In the genomic region with DNA sequence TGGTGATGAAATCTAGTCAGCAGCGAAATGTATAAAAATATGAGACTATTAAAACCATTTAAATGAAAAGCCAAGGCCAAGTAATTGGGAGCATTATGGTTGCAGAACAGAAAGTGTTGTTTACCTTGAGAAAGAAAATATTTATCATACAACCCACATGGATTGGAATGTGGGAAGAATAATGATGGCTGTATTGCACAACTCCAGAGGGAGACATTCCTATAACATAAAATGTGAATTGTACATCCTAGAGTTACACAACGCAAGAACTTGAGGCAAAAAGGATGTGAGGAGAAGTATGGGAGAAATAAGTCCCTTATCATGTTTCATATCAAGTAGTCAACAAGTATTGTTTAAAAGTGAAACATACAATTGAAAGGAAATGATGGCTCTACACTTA, we compare ENCODE assay signal across 15 cellular contexts.
A peak's percentile ranks its signal among the peaks of the same experiment; 100 is the strongest.
DNase-seq lines count a peak whose midpoint lies in the region; TF ChIP-seq lines count a peak whose summit lies in the region.
"Had no signal": no experiment of that assay in that cellular context is flagged by ENCODE, and none has a peak within 500 bp of the region (broad histone marks: within the 10 kb centered on the region; RNA-seq: fewer than 3 reads in every experiment).

No MANE protein-coding gene starts in this region.

- DNase-seq in MCF 10A (ENCODE audit: unreplicated experiment) = peak; percentile 52
- no peak for DNase-seq in mammary epithelial cell
- DNase-seq in adipocyte (ENCODE audit: low read depth) = peak; percentile 50
- DNase-seq in fibroblast of pulmonary artery (ENCODE audit: low read depth) = peak; percentile 40
- no peak for DNase-seq in GDM1 (lab: John Stamatoyannopoulos, UW)
- no peak for DNase-seq in SIG-M5 (lab: John Stamatoyannopoulos, UW)
- no peak for DNase-seq in ovary
- DNase-seq: 8988T; AML-193; Caco-2; CD8-positive, alpha-beta memory T cell; DND-41; H7 had no signal

- no peak for TF ChIP-seq POLR2A in ovary (IDR thresholded peaks at IDR 0.05)

- no TSS peak for BruUV-seq in MCF 10A (replicated peaks; lab: Mats Ljungman, UMichigan)
- no TSS peak for BruUV-seq in mammary epithelial cell (replicated peaks; lab: Mats Ljungman, UMichigan)

- H3K27me3 ChIP-seq in mammary epithelial cell (ENCODE audit: insufficient read depth, low read length) (no peaks in the 10 kb centered on the region), adipocyte (replicated peaks; ENCODE audit: control insufficient read depth, insufficient read depth, low read length) (no peaks in the 10 kb centered on the region), ovary (no peaks in the 10 kb centered on the region)
- H3K27me3 ChIP-seq: BLaER1 had no signal

- H3K9me3 ChIP-seq in mammary epithelial cell (replicated peaks; ENCODE audit: insufficient read depth, low read length) (no peaks in the 10 kb centered on the region), adipocyte (ENCODE audit: control insufficient read depth, low read length) (no peaks in the 10 kb centered on the region), ovary (no peaks in the 10 kb centered on the region)
- H3K9me3 ChIP-seq: BLaER1, Caco-2 had no signal

- H3K4me1 Mint-ChIP-seq in MCF 10A (ENCODE audit: insufficient read depth, unreplicated experiment) = peaks cover 11% of the 10 kb centered on the region
- H3K4me1 Mint-ChIP-seq: CD8-positive, alpha-beta memory T cell had no signal

- no peak overlapping the region for H3K27ac ChIP-seq in mammary epithelial cell (ENCODE audit: insufficient read depth, low read depth, low read length)
- no peak overlapping the region for H3K27ac ChIP-seq in ovary
- H3K27ac ChIP-seq: BLaER1 had no signal

- H3K27ac Mint-ChIP-seq in MCF 10A (ENCODE audit: low read depth, unreplicated experiment) = no peak overlapping the region
- H3K27ac Mint-ChIP-seq: CD8-positive, alpha-beta memory T cell had no signal

- POLR2A ChIA-PET in MCF 10A (lab: Yijun Ruan, JAX) = no interaction called here

- intact Hi-C loops in MCF 10A (cut with micrococcal nuclease) = no loop called here
- intact Hi-C loops in mammary epithelial cell (cut with micrococcal nuclease) = no loop called here
- intact Hi-C loops in ovary (cut with DNase I) = no loop called here

- H3K79me2 ChIP-seq in mammary epithelial cell (ENCODE audit: insufficient read depth, low read length) = no peaks in the 10 kb centered on the region

- no peak for TF ChIP-seq EP300 in ovary (IDR thresholded peaks at IDR 0.05)

- no peak overlapping the region for H3K4me2 ChIP-seq in mammary epithelial cell (ENCODE audit: insufficient read depth, low read depth, low read length)
- H3K4me2 ChIP-seq: BLaER1 had no signal

- no peak overlapping the region for H3K4me3 Mint-ChIP-seq in MCF 10A (ENCODE audit: unreplicated experiment)
- H3K4me3 Mint-ChIP-seq: CD8-positive, alpha-beta memory T cell had no signal

- no peaks in the 10 kb centered on the region for H3K9me3 Mint-ChIP-seq in MCF 10A (ENCODE audit: unreplicated experiment)

- dilution Hi-C loops in mammary epithelial cell (cut with HindIII; ENCODE audit: low sequenced_read_pairs) = no loop called here

- no peaks in the 10 kb centered on the region for H3K36me3 Mint-ChIP-seq in MCF 10A (ENCODE audit: insufficient read depth, unreplicated experiment)
- H3K36me3 Mint-ChIP-seq: CD8-positive, alpha-beta memory T cell had no signal

- WGBS in mammary epithelial cell (ENCODE audit: low coverage, missing lambda C conversion rate) = 89% methylated on average over 2 of the region's 2 CpGs
- WGBS in ovary, 3 donors = 47 to 59% (median 58%) methylated on average over 2 of the region's 2 CpGs

- CTCF ChIA-PET in MCF 10A (lab: Yijun Ruan, JAX) = interaction anchor here (0.7 kb wide), 1 partner anchor 924 kb away, joined by 3 read pairs; no protein-coding TSS in a partner anchor
- CTCF ChIA-PET in mammary epithelial cell (lab: Charles Lee; ENCODE audit: low non-redundant PET) = no interaction called here

- no peaks in the 10 kb centered on the region for H4K20me1 ChIP-seq in mammary epithelial cell (ENCODE audit: insufficient read depth, low read length)
- H4K20me1 ChIP-seq: BLaER1 had no signal

- H3K36me3 ChIP-seq in mammary epithelial cell (ENCODE audit: insufficient read depth, low read length) (no peaks in the 10 kb centered on the region), adipocyte (ENCODE audit: control insufficient read depth, insufficient read depth, low read length, severe bottlenecking) (no peaks in the 10 kb centered on the region), ovary (no peaks in the 10 kb centered on the region)
- H3K36me3 ChIP-seq: BLaER1 had no signal

- H2AFZ ChIP-seq in mammary epithelial cell (ENCODE audit: low read depth, low read length) = no peak overlapping the region

- in situ Hi-C loops in mammary epithelial cell (cut with MboI; ENCODE audit: low sequenced_read_pairs in 2 of 2) = no loop called here

- TF ChIP-seq CTCF in MCF 10A (IDR thresholded peaks at IDR 0.05; ENCODE audit: unreplicated experiment) (no peak), mammary epithelial cell (conservative IDR thresholded peaks at IDR 0.05 in 1 of 2, IDR thresholded peaks at IDR 0.05 in 1 of 2; ENCODE audit: extremely low read depth in 1 of 2, insufficient read depth in 1 of 2, low read depth in 1 of 2, low read length in 2 of 2) (no peak), fibroblast of pulmonary artery (IDR thresholded peaks at IDR 0.05; ENCODE audit: low read length, missing control alignments) (no peak), ovary (IDR thresholded peaks at IDR 0.05) (no peak)

- H3K4me3 ChIP-seq in mammary epithelial cell (replicated peaks in 1 of 3; ENCODE audit: insufficient read depth in 1 of 3, low read depth in 2 of 3, low read length in 3 of 3) (no peak overlapping the region), adipocyte (ENCODE audit: low read length) (no peak overlapping the region), fibroblast of pulmonary artery (replicated peaks; ENCODE audit: low read depth, low read length) (no peak overlapping the region), ovary (no peak overlapping the region)
- H3K4me3 ChIP-seq: BLaER1, K562 had no signal

- H3K9ac ChIP-seq in mammary epithelial cell (ENCODE audit: insufficient read depth, low read length) = no peak overlapping the region
- no peak overlapping the region for H3K9ac ChIP-seq in adipocyte (ENCODE audit: low read length)
- H3K9ac ChIP-seq: BLaER1 had no signal

- H3K27me3 Mint-ChIP-seq in MCF 10A (ENCODE audit: insufficient read depth, unreplicated experiment) = no peaks in the 10 kb centered on the region
- H3K27me3 Mint-ChIP-seq: CD8-positive, alpha-beta memory T cell had no signal

- no peaks in the 10 kb centered on the region for H3K4me1 ChIP-seq in mammary epithelial cell (ENCODE audit: insufficient read depth, low read length)
- H3K4me1 ChIP-seq in adipocyte (ENCODE audit: control insufficient read depth, insufficient read depth, low read length) = peaks cover 4% of the 10 kb centered on the region
- no peaks in the 10 kb centered on the region for H3K4me1 ChIP-seq in ovary (ENCODE audit: insufficient read depth)
- H3K4me1 ChIP-seq: BLaER1, Caco-2 had no signal

Comparison
In these comparisons a context has a peak if more than half of its experiments do, and no peak if none do; other contexts are left out.
1. DNase-seq: peak in MCF 10A (single experiment), adipocyte (single experiment) and fibroblast of pulmonary artery (single experiment); none in mammary epithelial cell (single experiment), GDM1 (single experiment), SIG-M5 (single experiment) and ovary (0 of 5).